ENCODE assay signal across 23 cellular contexts in the genomic region with DNA sequence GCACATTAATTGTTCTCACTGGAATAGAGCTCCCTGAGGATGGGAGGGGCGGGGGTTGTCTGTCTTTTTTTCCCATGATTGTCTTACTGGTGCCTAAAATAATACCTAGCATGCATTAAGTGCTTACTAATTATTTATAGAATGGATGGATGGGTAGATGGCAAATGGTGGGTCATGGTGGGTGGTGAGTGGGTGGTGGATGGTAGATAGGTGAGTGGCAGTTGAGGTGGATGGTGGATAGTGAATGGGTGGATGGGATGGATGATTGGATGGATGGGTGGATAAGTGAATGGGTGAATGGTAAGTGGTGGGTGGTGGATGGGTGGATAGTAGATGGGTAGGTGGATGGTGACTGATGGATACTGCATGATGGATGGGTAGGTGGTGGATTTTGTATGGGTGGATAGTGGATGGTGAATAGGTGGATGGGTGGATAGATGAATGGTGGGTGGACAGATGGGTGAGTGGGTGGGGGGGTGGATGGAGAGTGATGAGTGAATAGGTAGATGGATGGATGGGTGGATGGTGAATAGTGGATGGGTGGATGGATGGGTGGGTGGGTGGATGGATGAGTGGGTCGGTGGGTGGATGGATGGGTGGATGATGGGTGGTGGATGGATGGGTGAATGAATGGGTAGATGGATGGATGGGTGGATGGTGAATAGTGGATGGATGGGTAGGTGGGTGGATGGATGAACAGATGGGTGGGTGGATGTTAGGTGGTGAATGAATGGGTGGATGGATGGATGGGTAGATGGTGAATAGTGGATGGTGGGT. TPM values are rescaled to one million over a fixed set of nuclear protein-coding genes. Genes with fewer than 3 reads are reported as not detected.
"Had no signal": no experiment of that assay in that cellular context is flagged by ENCODE, and none has a peak within 500 bp of the region (broad histone marks: within the 10 kb centered on the region; RNA-seq: fewer than 3 reads in every experiment).

No MANE protein-coding gene starts in this region.

- DNase-seq: effector CD8-positive, alpha-beta T cell; foreskin melanocyte; heart right ventricle; hypothalamus; mesenchymal stem cell; midbrain; nephron progenitor cell; right cardiac atrium; stimulated activated CD4-positive, alpha-beta T cell treated with anti-CD3 and anti-CD28 coated beads, Interleukin-15, amount 100 ng/mL, for 24 hours; stimulated activated CD4-positive, alpha-beta T cell treated with anti-CD3 and anti-CD28 coated beads, Interleukin-2, amount 100 ng/mL, for 24 hours; stimulated activated CD4-positive, alpha-beta T cell treated with anti-CD3 and anti-CD28 coated beads, Interleukin-4, amount 100 ng/mL, for 4 hours; stimulated activated naive CD4-positive, alpha-beta T cell; upper lobe of right lung had no signal

- H3K27ac Mint-ChIP-seq: nephron progenitor cell had no signal

- H3K4me3 ChIP-seq: coronary artery, heart right ventricle, lung, suprapubic skin, tibial nerve, upper lobe of right lung, vagina had no signal

- H3K4me1 ChIP-seq: heart right ventricle, suprapubic skin, tibial nerve, upper lobe of right lung, vagina had no signal

- H3K27ac ChIP-seq: coronary artery, heart right ventricle, suprapubic skin, tibial nerve, upper lobe of right lung, vagina had no signal

- H3K36me3 ChIP-seq: heart right ventricle, suprapubic skin, tibial nerve, upper lobe of right lung, vagina had no signal

- ATAC-seq: heart right ventricle, left lobe of liver, right cardiac atrium, upper lobe of right lung had no signal

- FAIRE-seq: islet of Langerhans had no signal

- H3K9me3 ChIP-seq: heart right ventricle, suprapubic skin, tibial nerve, upper lobe of right lung, vagina had no signal

- H3K4me3 Mint-ChIP-seq: nephron progenitor cell had no signal

- H3K27me3 ChIP-seq: vagina had no signal

RNA-seq across cellular contexts. Expression of a gene that starts 51.6 kb away (rescaled TPM):
- total RNA-seq: cardiac septum, dermis microvascular lymphatic vessel endothelial cell, heart right ventricle, left lobe of liver, osteocyte, right cardiac atrium, suprapubic skin, tibial nerve, upper lobe of right lung had no signal
- polyA plus RNA-seq: heart right ventricle had no signal
